In the genomic region with DNA sequence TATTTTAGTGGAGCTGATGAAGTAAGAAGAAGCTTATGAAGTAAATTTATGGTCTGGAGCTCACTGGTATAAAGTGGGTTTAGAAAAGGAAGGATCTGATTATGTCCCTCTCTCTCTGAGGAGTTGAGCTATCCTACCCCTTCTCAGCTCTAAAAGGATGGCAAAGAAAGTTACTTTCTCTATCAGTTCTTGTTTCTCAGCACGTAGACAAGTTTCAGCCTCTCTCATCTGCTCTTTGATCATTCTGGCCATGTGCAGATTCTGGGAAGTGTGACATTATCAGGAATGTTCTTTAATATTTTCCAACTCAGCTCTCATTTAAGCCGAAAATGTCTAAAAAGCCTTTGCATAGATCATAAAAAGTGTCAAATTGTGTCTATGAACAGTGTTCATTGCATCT, we compare ENCODE assay signal across 23 cellular contexts. TPM values are rescaled to one million over a fixed set of nuclear protein-coding genes. Genes with fewer than 3 reads are reported as not detected.
DNase-seq lines count a peak whose midpoint lies in the region; ATAC-seq and TF ChIP-seq lines count a peak whose summit lies in the region.
"Had no signal": no experiment of that assay in that cellular context is flagged by ENCODE, and none has a peak within 500 bp of the region (broad histone marks: within the 10 kb centered on the region; RNA-seq: fewer than 3 reads in every experiment).

No MANE protein-coding gene starts in this region.

- POLR2A ChIA-PET in GM10248 (lab: Yijun Ruan, JAX) = no interaction called here

- DNase-seq in GM10248 (ENCODE audit: extremely low spot score) (peak; percentile 31), SIG-M5 (lab: John Stamatoyannopoulos, UW) (no peak), G401 (ENCODE audit: low spot score) (no peak), HCEC 1CT (no peak), left ventricle myocardium superior (no peak)
- DNase-seq: BE2C; CD4-positive, CD25-positive, alpha-beta regulatory T cell; COR-L47; DMS 273 treated with DMSO at 0.1 percent for 48 hours; GDM1; HFFc6; NCI-H1105; NCI-H1694; NCI-H2081 treated with DMSO at 0.1 percent for 48 hours; NCI-H510A treated with DMSO at 0.1 percent for 48 hours; NCI-H82; PC-9; SJCRH30; T1000 had no signal

- intact Hi-C loops in left ventricle myocardium superior (cut with micrococcal nuclease) = no loop called here

- ATAC-seq in GM18861 (IDR thresholded peaks at IDR 0.05; ENCODE audit: unreplicated experiment) = peak; percentile 40
- ATAC-seq in GM21529 (IDR thresholded peaks at IDR 0.05; ENCODE audit: unreplicated experiment) = peak; percentile 60
- ATAC-seq in HG03378 (IDR thresholded peaks at IDR 0.05; ENCODE audit: unreplicated experiment) = peak; percentile 47
- ATAC-seq in left ventricle myocardium superior = no peak
- ATAC-seq: K562 had no signal

- no peak for TF ChIP-seq CTCF in GM10248 (IDR thresholded peaks at IDR 0.05; ENCODE audit: control extremely low read depth, extremely low read depth, low read depth, missing control alignments)

- in situ Hi-C loops in G401 (cut with HindIII; ENCODE audit: low sequenced_read_pairs) = no loop called here

- CTCF ChIA-PET in GM10248 (lab: Yijun Ruan, JAX) = interaction anchor here (1.3 to 2.7 kb wide), 2 partner anchors 142 to 375 kb away, joined by 3 to 12 read pairs; no protein-coding TSS in a partner anchor

RNA-seq across cellular contexts. Expression of a gene that starts 5.8 kb away (rescaled TPM):
- 3.9 and 4.8 TPM in 2 replicates for total RNA-seq in G401 (2014; rRNA removed; shearing (Covaris generic))
- 133 TPM for total RNA-seq in left ventricle myocardium superior

Comparison
In these comparisons a context has a peak if more than half of its experiments do, and no peak if none do; other contexts are left out.
1. RNA of a gene that starts 5.8 kb away (total RNA-seq): 133 TPM in left ventricle myocardium superior (single experiment); 3.9 to 4.8 TPM in G401; every median in the first group is over 10 times any median in the second.